ENCODE assay signal across 21 cellular contexts in the genomic region with DNA sequence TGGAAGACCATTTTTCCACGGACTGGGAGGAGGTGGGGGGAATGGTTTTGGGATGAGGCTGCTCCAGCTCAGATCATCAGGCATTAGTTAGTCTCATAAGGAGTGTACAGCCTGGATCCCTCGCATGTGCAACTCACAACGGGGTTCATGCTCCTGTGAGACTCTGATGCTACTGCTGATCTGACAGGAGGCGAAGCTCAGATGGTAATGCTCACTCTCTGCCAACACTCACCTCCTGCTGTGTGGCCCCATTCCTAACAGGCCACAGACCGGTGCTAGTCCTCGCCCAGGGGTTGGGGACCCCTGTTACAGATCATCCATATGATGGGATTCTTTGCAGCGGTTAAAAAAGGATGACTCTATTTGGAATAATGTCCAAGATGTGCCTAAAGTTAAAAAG. TPM values are rescaled to one million over a fixed set of nuclear protein-coding genes. Genes with fewer than 3 reads are reported as not detected.
DNase-seq lines count a peak whose midpoint lies in the region; ATAC-seq, FAIRE-seq and TF ChIP-seq lines count a peak whose summit lies in the region.
"Had no signal": no experiment of that assay in that cellular context is flagged by ENCODE, and none has a peak within 500 bp of the region (broad histone marks: within the 10 kb centered on the region; RNA-seq: fewer than 3 reads in every experiment).

No MANE protein-coding gene starts in this region.

- no peak for FAIRE-seq in kidney (lab: Jason Lieb, UNC)
- FAIRE-seq: A549, GM12892, GM18507 had no signal

- H3K27me3 ChIP-seq in cardiac muscle cell: no peaks in the 10 kb centered on the region

- no peak overlapping the region for H3K9ac ChIP-seq in kidney (ENCODE audit: low read length in 2 of 2)

- H3K9me3 ChIP-seq in cardiac muscle cell (ENCODE audit: low read depth) (no peaks in the 10 kb centered on the region), kidney (ENCODE audit: control insufficient read depth in 1 of 2, low read length in 2 of 2) (no peaks in the 10 kb centered on the region)
- H3K9me3 ChIP-seq: A549 had no signal

- H3K4me1 ChIP-seq in cardiac muscle cell (ENCODE audit: low read depth): peaks cover 12% of the 10 kb centered on the region
- peaks cover 0 to 3% of the 10 kb centered on the region in 2 donors for H3K4me1 ChIP-seq in kidney (ENCODE audit: control insufficient read depth in 1 of 2, insufficient read depth in 1 of 2, low read depth in 1 of 2, low read length in 2 of 2)
- H3K4me1 ChIP-seq: A549 had no signal

- no peaks in the 10 kb centered on the region for H3K36me3 ChIP-seq in cardiac muscle cell
- no peaks in the 10 kb centered on the region for H3K36me3 ChIP-seq in kidney (ENCODE audit: control insufficient read depth in 1 of 2, insufficient read depth in 2 of 2, low read length in 2 of 2)

- peak overlapping the region; percentile 67 for H3K27ac ChIP-seq in cardiac muscle cell
- no peak overlapping the region for H3K27ac ChIP-seq in kidney (ENCODE audit: low read depth in 2 of 2, low read length in 2 of 2)
- H3K27ac ChIP-seq: 22Rv1, A549, C4-2B had no signal

- DNase-seq in cardiac muscle cell (ENCODE audit: low read depth in 1 of 2, low spot score in 1 of 2) (no peak), left ventricle myocardium superior (no peak), kidney (peak; percentile 8), retina (peak; percentile 55), NCI-H82 treated with DMSO at 0.1 percent for 48 hours (lab: John Stamatoyannopoulos, UW; ENCODE audit: unreplicated experiment) (no peak), mesenteric fat pad (ENCODE audit: low spot score) (no peak)
- DNase-seq: AML-193; CD4-positive, alpha-beta T cell; DMS153; DMS79; GDM1; GOT3; H9 had no signal

- H3K4me3 ChIP-seq in cardiac muscle cell (no peak overlapping the region), kidney (ENCODE audit: low read length in 2 of 2) (no peak overlapping the region)
- H3K4me3 ChIP-seq: A549 had no signal

- intact Hi-C loops in left ventricle myocardium superior (cut with micrococcal nuclease) (no loop called here), kidney (cut with DNase I) (no loop called here)

- TF ChIP-seq CTCF in cardiac muscle cell (IDR thresholded peaks at IDR 0.05; ENCODE audit: low read depth, low read length) (no peak), kidney (IDR thresholded peaks at IDR 0.05; ENCODE audit: borderline replicate concordance, extremely low read depth, insufficient read depth) (no peak)

- ATAC-seq in left ventricle myocardium superior (no peak), GM18909 (IDR thresholded peaks at IDR 0.05; ENCODE audit: poor library complexity, unreplicated experiment) (no peak)
- ATAC-seq: A549 had no signal

RNA-seq across cellular contexts. Expression of a gene that starts 27.6 kb away (rescaled TPM):
- total RNA-seq in cardiac muscle cell: 213 and 276 TPM in 2 replicates
- 130 and 178 TPM in 2 replicates for polyA plus RNA-seq in cardiac muscle cell
- 32.2 TPM for total RNA-seq in left ventricle myocardium superior
- 1.6 TPM for total RNA-seq in kidney
- 11.3 TPM for polyA plus RNA-seq in kidney (ENCODE audit: insufficient read depth, low read depth, low replicate concordance)
- 0.16 TPM for total RNA-seq in mesenteric fat pad
- total RNA-seq: CD4-positive, alpha-beta T cell had no signal
- polyA plus RNA-seq: BJ had no signal

RNA-seq across cellular contexts. Expression of a gene that starts 35.6 kb away (rescaled TPM):
- total RNA-seq in cardiac muscle cell (not detected in 2 replicates), left ventricle myocardium superior (not detected), kidney (not detected), mesenteric fat pad (not detected)
- polyA plus RNA-seq in cardiac muscle cell (not detected in 2 replicates), kidney (ENCODE audit: insufficient read depth, low read depth, low replicate concordance) (not detected)
- total RNA-seq: CD4-positive, alpha-beta T cell; Daoy; H9 had no signal
- polyA plus RNA-seq: A549, BJ had no signal

RNA-seq across cellular contexts. Expression of a gene that starts 57.1 kb away (rescaled TPM):
- total RNA-seq in cardiac muscle cell: 34.2 and 46.1 TPM in 2 replicates
- polyA plus RNA-seq in cardiac muscle cell: 72.4 and 74.1 TPM in 2 replicates
- total RNA-seq in left ventricle myocardium superior: 15.1 TPM
- 19.5 TPM for total RNA-seq in kidney
- polyA plus RNA-seq in kidney (ENCODE audit: insufficient read depth, low read depth, low replicate concordance): 26.3 TPM
- total RNA-seq in mesenteric fat pad: 18.0 TPM

Comparison
In these comparisons a context has a peak if more than half of its experiments do, and no peak if none do; other contexts are left out.
1. DNase-seq: peak in kidney (single experiment) and retina (single experiment); none in cardiac muscle cell (0 of 2), left ventricle myocardium superior (single experiment), NCI-H82 treated with DMSO at 0.1 percent for 48 hours (single experiment) and mesenteric fat pad (single experiment).
2. RNA of a gene that starts 27.6 kb away (total RNA-seq): 213 to 276 TPM in cardiac muscle cell and 32.2 TPM in left ventricle myocardium superior (single experiment); 1.6 TPM in kidney (single experiment) and 0.16 TPM in mesenteric fat pad (single experiment); every median in the first group is over 10 times any median in the second.